8 cellular contexts compared by ENCODE assay signal in genomic region chr10:33334170-33334838, GRCh38. TPM values are rescaled to one million over a fixed set of nuclear protein-coding genes. Genes with fewer than 3 reads are reported as not detected.
DNase-seq lines count a peak whose midpoint lies in the region; ATAC-seq and TF ChIP-seq lines count a peak whose summit lies in the region.

Gene NRP1 (minus strand): TSS chr10:33334667. CDS start chr10:33334382, 285 bp downstream.

- WGBS in spleen, 5 donors, result 0 to 3% (median 1%) methylated on average over 30 to 48 of the region's 48 CpGs

- POLR2A ChIA-PET in PC-3 (lab: Charles Lee; ENCODE audit: unreplicated experiment), result interaction anchor here (0.5 to 1.2 kb wide), 19 partner anchors 31 to 1194 kb away, joined by 3 to 34 read pairs (median 4); no protein-coding TSS in a partner anchor

- H3K27ac ChIP-seq in PC-3 (ENCODE audit: low read length) (peak within 1 kb of the TSS; percentile 86), caudate nucleus (ENCODE audit: low read depth, low read length) (peak within 1 kb of the TSS; percentile 61), spleen (peak within 1 kb of the TSS; percentile 76 to 94 (median 91))

- TF ChIP-seq POLR2A in spleen (IDR thresholded peaks at IDR 0.05), result peak in 1 of 3 donors; percentile 17

- H4K20me1 ChIP-seq in PC-3 (ENCODE audit: low read length), result peaks cover 47% of the 10 kb centered on the region

- peak within 1 kb of the TSS; percentile 89 for H3K9ac ChIP-seq in PC-3 (ENCODE audit: low read length)

- intact Hi-C loops in PC-3 (cut with micrococcal nuclease), result loop anchor here (5.0 to 10.0 kb wide), 5 partner anchors 568 to 1670 kb away; no protein-coding TSS in a partner anchor
- intact Hi-C loops in spleen (cut with DNase I; ENCODE audit: low total_unique reads), result no loop called here

- CTCF ChIA-PET in PC-3 (lab: Charles Lee), result interaction anchor here (0.6 to 2.2 kb wide), 6 partner anchors 32 to 1304 kb away, joined by 3 to 19 read pairs (median 6); no protein-coding TSS in a partner anchor

- TF ChIP-seq CTCF in GM10266 (IDR thresholded peaks at IDR 0.05; ENCODE audit: control insufficient read depth, insufficient read depth, low read depth, missing control alignments) (no peak), PC-3 (conservative IDR thresholded peaks at IDR 0.05; ENCODE audit: low read depth, low read length) (no peak), kidney epithelial cell (IDR thresholded peaks at IDR 0.05; ENCODE audit: insufficient read depth, low read length, poor library complexity, severe bottlenecking) (no peak), spleen (IDR thresholded peaks at IDR 0.05 in 8 of 11, conservative IDR thresholded peaks at IDR 0.05 in 3 of 11) (no peak)

- peak within 1 kb of the TSS; percentile 46 for H2AFZ ChIP-seq in PC-3 (ENCODE audit: low read length)

- peaks cover 11% of the 10 kb centered on the region for H3F3A ChIP-seq in PC-3 (ENCODE audit: low read length, unreplicated experiment)

- peak within 1 kb of the TSS; percentile 79 for H3K4me2 ChIP-seq in PC-3 (ENCODE audit: low read length)

- H3K4me1 ChIP-seq in PC-3 (ENCODE audit: insufficient read depth, low read length) (peaks cover 33% of the 10 kb centered on the region), spleen (peaks cover 2 to 62% (median 44%) of the 10 kb centered on the region in 6 donors)

- peaks cover 97% of the 10 kb centered on the region for H3K79me2 ChIP-seq in PC-3 (ENCODE audit: low read length)

- no TSS peak for BruUV-seq in PC-3 (replicated peaks; lab: Mats Ljungman, UMichigan)

- H3K27me3 ChIP-seq in PC-3 (ENCODE audit: low read length) (no peaks in the 10 kb centered on the region), kidney epithelial cell (ENCODE audit: control insufficient read depth, insufficient read depth, low read length) (no peaks in the 10 kb centered on the region), spleen (replicated peaks in 1 of 7) (peaks cover 0 to 71% (median 24%) of the 10 kb centered on the region in 7 donors)

- no peaks in the 10 kb centered on the region for H3K9me3 ChIP-seq in PC-3 (ENCODE audit: low read length)
- no peaks in the 10 kb centered on the region for H3K9me3 ChIP-seq in spleen

- H3K4me3 ChIP-seq in PC-3 (ENCODE audit: low read length), result peak within 1 kb of the TSS; percentile 69
- peak within 1 kb of the TSS; percentile 95 for H3K4me3 ChIP-seq in kidney epithelial cell (ENCODE audit: low read depth, low read length)
- peak within 1 kb of the TSS; percentile 48 to 73 (median 54) for H3K4me3 ChIP-seq in spleen

- peak; percentile 75 for DNase-seq in A172 (ENCODE audit: low spot score)
- DNase-seq in GM10266 (ENCODE audit: extremely low spot score), result peak; percentile 46
- DNase-seq in PC-3, result peak; percentile 97
- DNase-seq in caudate nucleus (lab: John Stamatoyannopoulos, UW), result peak in 14 of 61 donors; percentile 4 to 41 (median 18)
- DNase-seq in kidney epithelial cell (ENCODE audit: low read depth), result no peak
- DNase-seq in spleen, result peak; percentile 78
- DNase-seq in pons (ENCODE audit: low spot score), result no peak
- DNase-seq in NCI-H2196 treated with DMSO at 0.1 percent for 48 hours (lab: John Stamatoyannopoulos, UW; ENCODE audit: unreplicated experiment), result no peak

- H3K9me2 ChIP-seq in PC-3 (replicated peaks; ENCODE audit: low read length), result no peaks in the 10 kb centered on the region

- no peak for ATAC-seq in PC-3

- H3K36me3 ChIP-seq in PC-3 (ENCODE audit: low read depth, low read length), result peaks cover 45% of the 10 kb centered on the region
- H3K36me3 ChIP-seq in kidney epithelial cell (ENCODE audit: control insufficient read depth, insufficient read depth, low read length), result no peaks in the 10 kb centered on the region
- peaks cover 0 to 11% (median 0%) of the 10 kb centered on the region in 6 donors for H3K36me3 ChIP-seq in spleen

RNA-seq across cellular contexts. Expression of gene NRP1, which starts in this region (rescaled TPM):
- 134 and 136 TPM in 2 replicates for total RNA-seq in A172 (2014; rRNA removed; shearing (Covaris generic))
- total RNA-seq in PC-3 (2014; rRNA removed), result 482 and 555 TPM in 2 replicates
- 72.6 and 81.2 TPM in 2 replicates for total RNA-seq in kidney epithelial cell
- 100 to 1,000 TPM in 6 of 7 donors, 10 to 100 TPM in 1; 96.8 to 202 (median 145) TPM for total RNA-seq in spleen
- 1 to 10 TPM; 4.8 to 8.7 (median 7.3) TPM for polyA plus RNA-seq in spleen

Comparison
In these comparisons a context has a peak if more than half of its experiments do, and no peak if none do; other contexts are left out.
1. DNase-seq: peak in A172 (single experiment), GM10266 (single experiment), PC-3 (single experiment) and spleen (single experiment); none in kidney epithelial cell (single experiment), pons (single experiment) and NCI-H2196 treated with DMSO at 0.1 percent for 48 hours (single experiment).
2. Peak in every context shown above with its lines, with median percentiles within 50 percentile points of each other: H3K27ac ChIP-seq and H3K4me3 ChIP-seq.